Comparison of ENCODE assay signal across 19 cellular contexts in the genomic region with DNA sequence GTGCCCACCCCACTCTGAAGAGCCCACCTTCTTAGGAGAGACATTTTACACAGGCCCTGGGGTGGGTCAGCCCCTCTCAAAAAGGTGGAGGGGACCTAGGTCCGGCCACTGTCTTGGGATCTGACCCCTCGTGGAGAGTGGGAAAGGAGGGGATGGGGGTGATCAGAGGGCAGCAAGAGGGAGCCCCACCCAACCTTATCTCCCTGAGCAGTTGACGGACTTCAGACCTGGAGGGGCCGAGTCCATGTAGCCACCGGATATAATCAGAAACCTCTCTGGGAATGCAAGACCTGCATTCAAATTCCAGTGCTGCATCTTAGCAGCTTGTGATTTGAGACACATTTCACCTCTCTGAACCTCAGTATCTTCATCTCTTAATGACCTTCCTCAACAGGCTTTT. TPM values are rescaled to one million over a fixed set of nuclear protein-coding genes. Genes with fewer than 3 reads are reported as not detected.
DNase-seq lines count a peak whose midpoint lies in the region; ATAC-seq, FAIRE-seq and TF ChIP-seq lines count a peak whose summit lies in the region.
"Had no signal": no experiment of that assay in that cellular context is flagged by ENCODE, and none has a peak within 500 bp of the region (broad histone marks: within the 10 kb centered on the region; RNA-seq: fewer than 3 reads in every experiment).

No MANE protein-coding gene starts in this region.

- no peak overlapping the region for H2BK5ac ChIP-seq in H1 (ENCODE audit: low read depth, low read length)

- POLR2A ChIA-PET in H1 (lab: Charles Lee; ENCODE audit: partially characterized antibody), result interaction anchor here (1.6 kb wide), 1 partner anchor 83 kb away, joined by 3 read pairs; no protein-coding TSS in a partner anchor

- H3K4me1 ChIP-seq in H1 (replicated peaks in 1 of 4; ENCODE audit: control insufficient read depth in 3 of 4, insufficient read depth in 4 of 4, low read length in 3 of 4), result peaks cover 2 to 20% (median 11%) of the 10 kb centered on the region in 4 experiments
- H3K4me1 ChIP-seq in mucosa of descending colon (ENCODE audit: low read depth), result peaks cover 9% of the 10 kb centered on the region
- H3K4me1 ChIP-seq in transverse colon, result peaks cover 0 to 17% (median 0%) of the 10 kb centered on the region in 4 donors

- H3K36me3 ChIP-seq in H1 (ENCODE audit: control insufficient read depth in 2 of 4, insufficient read depth in 4 of 4, low read length in 3 of 4), result no peaks in the 10 kb centered on the region; a peak in 1 of 8 replicates
- H3K36me3 ChIP-seq in mucosa of descending colon (ENCODE audit: low read depth), result no peaks in the 10 kb centered on the region
- H3K36me3 ChIP-seq in transverse colon, result no peaks in the 10 kb centered on the region

- no peaks in the 10 kb centered on the region for H4K20me1 ChIP-seq in H1 (replicated peaks in 1 of 2; ENCODE audit: control insufficient read depth in 1 of 2, insufficient read depth in 2 of 2, low read length in 2 of 2)

- no peak overlapping the region for H3K4me3 Mint-ChIP-seq in T-helper 17 cell
- H3K4me3 Mint-ChIP-seq: CD4-positive, alpha-beta T cell; GM23338; HFFc6 had no signal

- H2BK15ac ChIP-seq in H1 (ENCODE audit: low read length), result no peak overlapping the region

- H3K36me3 Mint-ChIP-seq in T-helper 17 cell (ENCODE audit: low read depth), result peaks cover 4% of the 10 kb centered on the region

- in situ Hi-C loops in transverse colon (cut with MboI; ENCODE audit: low pct_ligation_motif_present in 1 of 4, low pct_unique_long_range_greater_than_20kb in 1 of 4, low sequenced_read_pairs in 3 of 4), result loop anchor here in 2 of 4 donors (10.0 to 25.0 kb wide), 3 partner anchors 194 to 619 kb away; no protein-coding TSS in a partner anchor

- TF ChIP-seq EP300 in H1 (IDR thresholded peaks at IDR 0.05; ENCODE audit: borderline replicate concordance in 1 of 2, low read depth in 2 of 2, low read length in 2 of 2), result no peak
- TF ChIP-seq EP300 in transverse colon (IDR thresholded peaks at IDR 0.05; ENCODE audit: low read depth), result peak; percentile 67

- peak overlapping the region; percentile 34 for H3K27ac Mint-ChIP-seq in T-helper 17 cell
- H3K27ac Mint-ChIP-seq: CD4-positive, alpha-beta T cell; HFFc6 had no signal

- no peak overlapping the region for H4K5ac ChIP-seq in H1 (ENCODE audit: insufficient read length, low read depth, low read length)

- no peak for FAIRE-seq in H1 (lab: Jason Lieb, UNC)
- FAIRE-seq: A204.1 had no signal

- H3K4me2 ChIP-seq in H1 (ENCODE audit: insufficient read depth in 1 of 2, low read depth in 2 of 2, low read length in 2 of 2), result no peak overlapping the region

- H3K23me2 ChIP-seq in H1 (ENCODE audit: low read depth, low read length), result no peaks in the 10 kb centered on the region

- WGBS in H1 (ENCODE audit: extremely low coverage in 1 of 2, insufficient coverage in 1 of 2, insufficient read length in 1 of 2, insufficient replicate concordance in 2 of 2, low coverage in 1 of 2, low lambda C conversion rate in 2 of 2, missing lambda C conversion rate in 1 of 2), 2 experiments, result 65% methylated on average over 5 of the region's 5 CpGs; no CpG with 5 or more reads in 1 of the 2 experiments
- WGBS in transverse colon (ENCODE audit: low coverage in 1 of 2), 2 donors, result 52% methylated on average over 5 of the region's 5 CpGs; no CpG with 5 or more reads in 1 of the 2 donors

- H3K27me3 ChIP-seq in H1 (replicated peaks in 1 of 4; ENCODE audit: control insufficient read depth in 3 of 4, extremely low read depth in 1 of 4, insufficient read depth in 3 of 4, low read length in 3 of 4) (peaks cover 0 to 3% (median 0%) of the 10 kb centered on the region in 4 experiments; a peak in 2 of 7 replicates), transverse colon (no peaks in the 10 kb centered on the region)

- no peak overlapping the region for H2BK20ac ChIP-seq in H1 (ENCODE audit: low read length)

- no peak overlapping the region for H3K56ac ChIP-seq in H1 (replicated peaks; ENCODE audit: insufficient read length, low read depth, low read length)

- no peak overlapping the region for H3K14ac ChIP-seq in H1 (ENCODE audit: insufficient read length)

- H2AFZ ChIP-seq in H1 (ENCODE audit: low read length), result no peak overlapping the region
- H2AFZ ChIP-seq: GM23338 had no signal

- H3K9ac ChIP-seq in H1 (replicated peaks in 1 of 4; ENCODE audit: extremely low read depth in 1 of 4, low read depth in 3 of 4, low read length in 3 of 4), result no peak overlapping the region

- no peak overlapping the region for H4K8ac ChIP-seq in H1 (ENCODE audit: extremely low read depth, insufficient read depth, low read length)

- no peak overlapping the region for H3K23ac ChIP-seq in H1 (ENCODE audit: insufficient read length)

- H3K4ac ChIP-seq in H1 (replicated peaks; ENCODE audit: insufficient read length, low read depth, low read length), result no peak overlapping the region

- TF ChIP-seq POLR2A in H1 (IDR thresholded peaks at IDR 0.05; ENCODE audit: control extremely low read depth in 1 of 2, low read depth in 2 of 2, low read length in 2 of 2) (no peak), transverse colon (IDR thresholded peaks at IDR 0.05) (no peak)

- no peak for TF ChIP-seq RAD21 in H1 (IDR thresholded peaks at IDR 0.05 in 1 of 2, conservative IDR thresholded peaks at IDR 0.05 in 1 of 2; ENCODE audit: low read depth in 2 of 2, low read length in 2 of 2)

- H3K79me2 ChIP-seq in H1 (ENCODE audit: control insufficient read depth in 1 of 2, insufficient read depth in 2 of 2, low read length in 2 of 2), result no peaks in the 10 kb centered on the region

- H3K27ac ChIP-seq in H1 (ENCODE audit: low read depth, low read length) (no peak overlapping the region), transverse colon (no peak overlapping the region)
- H3K27ac ChIP-seq: C4-2B had no signal

- peak overlapping the region; percentile 29; the same call in 1 of the 2 replicates for H2AK5ac ChIP-seq in H1 (ENCODE audit: low read depth, low read length)

- H3K27me3 Mint-ChIP-seq in T-helper 17 cell, result no peaks in the 10 kb centered on the region
- H3K27me3 Mint-ChIP-seq: CD4-positive, alpha-beta T cell had no signal

- TF ChIP-seq CTCF in H1 (IDR thresholded peaks at IDR 0.05; ENCODE audit: control extremely low read depth in 1 of 3, insufficient read depth in 1 of 3, low read depth in 1 of 3, low read length in 3 of 3) (no peak), mucosa of descending colon (IDR thresholded peaks at IDR 0.05) (no peak), transverse colon (IDR thresholded peaks at IDR 0.05) (no peak)

- ATAC-seq in T-helper 17 cell, result no peak
- ATAC-seq in mucosa of descending colon, result peak; percentile 71
- ATAC-seq in HG03521 (IDR thresholded peaks at IDR 0.05; ENCODE audit: unreplicated experiment), result no peak
- ATAC-seq: GM23338, HCT116 had no signal

- H2BK12ac ChIP-seq in H1 (ENCODE audit: low read depth, low read length), result no peak overlapping the region; the same call in 1 of the 2 replicates

- H3K18ac ChIP-seq in H1 (ENCODE audit: extremely low read depth, low read length), result no peak overlapping the region

- H3K79me1 ChIP-seq in H1 (ENCODE audit: low read depth, low read length), result no peaks in the 10 kb centered on the region

- CTCF ChIA-PET in H1 (lab: Charles Lee; ENCODE audit: partially characterized antibody), result interaction anchor here (0.6 to 2.8 kb wide), 7 partner anchors 13 to 285 kb away, joined by 3 to 13 read pairs (median 3); no protein-coding TSS in a partner anchor

- intact Hi-C loops in mucosa of descending colon (cut with DNase I, micrococcal nuclease), result no loop called here
- intact Hi-C loops in transverse colon (cut with DNase I; ENCODE audit: low total_unique reads), result no loop called here

- no peak overlapping the region for H4K91ac ChIP-seq in H1 (replicated peaks; ENCODE audit: insufficient read length, low read length)

- no peak overlapping the region for H2BK120ac ChIP-seq in H1 (replicated peaks; ENCODE audit: low read depth, low read length)

- DNase-seq in T-helper 17 cell, result no peak
- no peak for DNase-seq in H1 (ENCODE audit: low read depth in 1 of 2, low spot score in 2 of 2)
- DNase-seq in mucosa of descending colon, result peak in 1 of 3 donors; percentile 62
- peak; percentile 34 for DNase-seq in transverse colon
- no peak for DNase-seq in NCI-H2029 (lab: John Stamatoyannopoulos, UW)
- no peak for DNase-seq in AG08395 (ENCODE audit: low spot score)
- DNase-seq: ACHN; AML-193; Calu3; CD4-positive, alpha-beta T cell; DMS79 treated with DMSO at 0.1 percent for 48 hours; GF-D8; H7; HFFc6 had no signal

- H3K4me3 ChIP-seq in H1 (ENCODE audit: extremely low read depth in 1 of 4, insufficient read depth in 2 of 4, low read depth in 3 of 4, low read length in 4 of 4), result no peak overlapping the region
- no peak overlapping the region for H3K4me3 ChIP-seq in mucosa of descending colon
- no peak overlapping the region for H3K4me3 ChIP-seq in transverse colon
- H3K4me3 ChIP-seq: GM23338 had no signal

- H3K9me3 ChIP-seq in T-helper 17 cell (ENCODE audit: control insufficient read depth, low read length, poor library complexity, severe bottlenecking), result no peaks in the 10 kb centered on the region
- H3K9me3 ChIP-seq in H1 (ENCODE audit: insufficient read depth in 2 of 2, low read depth in 1 of 2, low read length in 1 of 2), result no peaks in the 10 kb centered on the region
- H3K9me3 ChIP-seq in mucosa of descending colon, result no peaks in the 10 kb centered on the region
- H3K9me3 ChIP-seq in transverse colon, result no peaks in the 10 kb centered on the region

- peaks cover 34% of the 10 kb centered on the region for H3K4me1 Mint-ChIP-seq in T-helper 17 cell

TF ChIP-seq in H1, 55 proteins besides CTCF, POLR2A, EP300 and RAD21 (continues in another document):
- TF ChIP-seq HDAC2 (IDR thresholded peaks at IDR 0.05; ENCODE audit: borderline replicate concordance in 1 of 2, low read depth in 2 of 2, low read length in 2 of 2) (no peak), KDM4A (IDR thresholded peaks at IDR 0.05; ENCODE audit: low read depth, low read length, severe bottlenecking) (no peak), BACH1 (IDR thresholded peaks at IDR 0.05; ENCODE audit: low read length) (no peak), RNF2 (IDR thresholded peaks at IDR 0.05; ENCODE audit: borderline replicate concordance, low read depth, low read length, missing control alignments, poor library complexity, severe bottlenecking) (no peak), RXRA (IDR thresholded peaks at IDR 0.05; ENCODE audit: insufficient read depth, low read depth, low read length) (no peak)

RNA-seq across cellular contexts. Expression of a gene that starts 44.0 kb away (rescaled TPM):
- total RNA-seq in T-helper 17 cell, result 1 to 10 TPM; 1.8 to 3.9 TPM
- 46.3 and 53.7 TPM in 2 replicates for total RNA-seq in H1 (2021; fragmentation: NEBNext Ultra II Directional; extraction: Animal tissue kit (Norgen Biotek cat#: 25700))
- polyA plus RNA-seq in H1 (2011; rRNA removed), result 34.0 and 47.5 TPM in 2 replicates
- polyA plus RNA-seq in H1 (2011; cell fraction: cytosol; rRNA removed), result 25.8 TPM
- 48.2 TPM for polyA plus RNA-seq in H1 (2011; cell fraction: nucleus; rRNA removed)
- 44.1 to 78.7 TPM (median 68.4 TPM) in 4 replicates for polyA plus RNA-seq in H1 (2012, experiment 1 of 2)
- 49.8 TPM for polyA plus RNA-seq in H1 (2012, experiment 2 of 2)
- polyA plus RNA-seq in H1 (2013, experiment 1 of 2), result 52.1 TPM
- polyA plus RNA-seq in H1 (2013, experiment 2 of 2), result 59.6 TPM
- 26.4 and 26.9 TPM in 2 replicates for polyA minus RNA-seq in H1 (2011; rRNA and poly(A)+ RNA removed)
- 34.6 TPM for polyA minus RNA-seq in H1 (2011; cell fraction: cytosol; rRNA and poly(A)+ RNA removed)
- polyA minus RNA-seq in H1 (2011; cell fraction: nucleus; rRNA and poly(A)+ RNA removed), result 44.5 TPM
- 10 to 100 TPM; 48.4 to 95.9 (median 91.9) TPM for total RNA-seq in mucosa of descending colon
- total RNA-seq in transverse colon, result 10 to 100 TPM; 41.5 to 90.0 (median 56.4) TPM
